ENCODE assay signal across 17 cellular contexts in genomic region chr10:75622503-75622902, GRCh38.
"Had no signal": no experiment of that assay in that cellular context is flagged by ENCODE, and none has a peak within 500 bp of the region (broad histone marks: within the 10 kb centered on the region; RNA-seq: fewer than 3 reads in every experiment).

No MANE protein-coding gene starts in this region.

- DNase-seq: dermis blood vessel endothelial cell; dorsolateral prefrontal cortex; effector CD4-positive, alpha-beta T cell; effector memory CD4-positive, alpha-beta T cell; foreskin keratinocyte; heart left ventricle; immature natural killer cell; islet precursor cell; kidney; kidney glomerular epithelial cell; left cardiac atrium; left lung; left ventricle myocardium superior; lower lobe of right lung; mesenchymal stem cell; mucosa of descending colon; naive B cell had no signal
